Comparison of ENCODE assay signal across 1 cellular context in genomic region chr12:108784270-108784669, GRCh38.
TF ChIP-seq lines count a peak whose summit lies in the region.

No MANE protein-coding gene starts in this region.

TF ChIP-seq in GM23338, 12 proteins besides CTCF, POLR2A, EP300 and RAD21 (continued from another document):
- TF ChIP-seq ZNF462 (CRISPR knock-in tag; IDR thresholded peaks at IDR 0.05): no peak
- TF ChIP-seq ZNF114 (CRISPR knock-in tag; IDR thresholded peaks at IDR 0.05): no peak
